ENCODE assay signal across 8 cellular contexts in genomic region chr1:15885701-15886612, GRCh38.
DNase-seq lines count a peak whose midpoint lies in the region; ATAC-seq and TF ChIP-seq lines count a peak whose summit lies in the region.

No MANE protein-coding gene starts in this region.

- peak; percentile 63 for ATAC-seq in HG02798 (IDR thresholded peaks at IDR 0.05; ENCODE audit: poor library complexity, unreplicated experiment)
- no peak for ATAC-seq in GM21381 (IDR thresholded peaks at IDR 0.05; ENCODE audit: unreplicated experiment)

- H3K4me3 ChIP-seq in fibroblast of mammary gland (ENCODE audit: control insufficient read depth, low read depth, low read length) = peak overlapping the region; percentile 51
- H3K4me3 ChIP-seq in mucosa of rectum (ENCODE audit: low read length in 2 of 2) = peak overlapping the region; percentile 61 to 75

- TF ChIP-seq CTCF in fibroblast of mammary gland (conservative IDR thresholded peaks at IDR 0.05; ENCODE audit: control insufficient read depth, insufficient read depth, low read depth, low read length) = peak; percentile 56

- DNase-seq in DMS79 treated with DMSO at 0.1 percent for 48 hours (lab: John Stamatoyannopoulos, UW) = peak; percentile 94
- DNase-seq in NCI-H446 (lab: John Stamatoyannopoulos, UW) = peak; percentile 86 to 92
- peak; percentile 13 for DNase-seq in activated T-cell treated with anti-CD3 and anti-CD28 coated beads for 24 hours (ENCODE audit: low read depth)
- DNase-seq in fibroblast of mammary gland (ENCODE audit: low read depth) = peak; percentile 94
- peak; percentile 86 for DNase-seq in stromal cell of bone marrow (ENCODE audit: low read depth)

- H3K27me3 ChIP-seq in mucosa of rectum (ENCODE audit: control insufficient read depth in 2 of 2, insufficient read depth in 2 of 2, low read length in 2 of 2) = no peaks in the 10 kb centered on the region

- no peaks in the 10 kb centered on the region for H3K9me3 ChIP-seq in mucosa of rectum (ENCODE audit: control insufficient read depth in 2 of 2, low read length in 2 of 2)

- H3K4me1 ChIP-seq in mucosa of rectum (ENCODE audit: control insufficient read depth in 2 of 2, insufficient read depth in 2 of 2, low read length in 2 of 2) = peaks cover 11 to 22% of the 10 kb centered on the region in 2 donors

- peak overlapping the region; percentile 66 to 74 for H3K9ac ChIP-seq in mucosa of rectum (ENCODE audit: low read depth in 1 of 2, low read length in 2 of 2)

- H3K27ac ChIP-seq in mucosa of rectum (ENCODE audit: low read depth in 2 of 2, low read length in 2 of 2) = peak overlapping the region; percentile 82 to 93

- peaks cover 0 to 1% of the 10 kb centered on the region in 2 donors for H3K36me3 ChIP-seq in mucosa of rectum (ENCODE audit: control insufficient read depth in 2 of 2, insufficient read depth in 2 of 2, low read length in 2 of 2)

Comparison
In these comparisons a context has a peak if more than half of its experiments do, and no peak if none do; other contexts are left out.
1. DNase-seq: peak in every context shown above with its lines; median percentile 94 in DMS79 treated with DMSO at 0.1 percent for 48 hours; 94 in fibroblast of mammary gland; 89 in NCI-H446; 86 in stromal cell of bone marrow; 13 in activated T-cell treated with anti-CD3 and anti-CD28 coated beads for 24 hours.